In the genomic region with DNA sequence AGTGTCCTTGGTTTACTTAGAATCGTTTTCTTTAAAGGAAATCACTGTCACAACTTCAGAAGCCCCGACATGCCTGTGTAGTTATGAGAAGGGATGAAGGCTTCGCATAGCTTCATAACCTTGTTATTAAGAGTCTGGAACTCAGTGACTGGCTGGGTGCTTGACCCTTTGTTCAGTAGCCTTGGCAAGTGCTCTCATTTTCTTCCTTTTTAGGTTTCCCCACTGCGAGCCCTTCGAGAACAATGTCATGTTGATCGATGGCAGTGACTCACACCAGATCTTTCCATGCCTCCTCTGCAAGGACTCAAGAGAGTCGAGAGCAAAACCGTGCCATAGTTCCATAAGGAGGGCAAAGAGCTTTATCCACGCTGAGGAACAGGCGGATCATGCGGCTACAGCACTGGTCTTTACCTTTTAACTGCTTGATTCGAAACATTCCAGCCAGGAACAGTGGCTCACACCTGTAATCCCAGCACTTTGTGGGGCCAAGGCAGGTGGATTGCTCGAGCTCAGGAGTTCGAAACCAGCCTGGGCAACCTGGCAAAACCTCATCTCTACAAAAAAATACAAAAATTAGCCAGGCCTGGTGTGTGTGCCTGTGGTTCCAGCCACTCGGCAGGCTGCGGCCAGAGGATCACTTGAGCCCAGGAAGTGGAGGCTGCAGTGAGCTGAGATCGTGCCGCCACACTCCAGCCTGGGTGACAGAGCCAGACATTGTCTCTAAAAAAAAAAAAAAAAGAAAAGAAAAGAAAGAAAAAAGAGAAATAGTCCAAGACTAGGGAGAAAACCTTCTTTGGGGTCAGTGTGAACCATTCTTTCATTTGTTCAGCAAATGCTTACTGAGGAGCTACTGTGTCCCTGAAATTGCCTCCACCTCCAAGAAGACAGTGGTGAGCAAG, we compare ENCODE assay signal across 8 cellular contexts.
A peak's percentile ranks its signal among the peaks of the same experiment; 100 is the strongest.
DNase-seq lines count a peak whose midpoint lies in the region; ATAC-seq and TF ChIP-seq lines count a peak whose summit lies in the region.

No MANE protein-coding gene starts in this region.

- H3K27me3 ChIP-seq in mucosa of stomach (ENCODE audit: control insufficient read depth, insufficient read depth, low read length) (no peaks in the 10 kb centered on the region), vagina (no peaks in the 10 kb centered on the region)

- peak overlapping the region; percentile 48 for H3K9ac ChIP-seq in mucosa of stomach (ENCODE audit: low read length)

- no peak for TF ChIP-seq CTCF in epithelial cell of esophagus (IDR thresholded peaks at IDR 0.05; ENCODE audit: insufficient read depth, low read depth, low read length, missing control alignments)
- TF ChIP-seq CTCF in vagina (IDR thresholded peaks at IDR 0.05): no peak

- no peak for DNase-seq in Right ventricle myocardium inferior (ENCODE audit: missing footprints)
- no peak for DNase-seq in cardiac septum (ENCODE audit: low spot score)
- peak; percentile 68 for DNase-seq in epithelial cell of esophagus (ENCODE audit: low read depth)
- peak in 1 of 2 donors; percentile 93 for DNase-seq in vagina (ENCODE audit: extremely low spot score in 2 of 2)
- no peak for DNase-seq in SHP77 treated with DMSO at 0.1 percent for 48 hours (lab: John Stamatoyannopoulos, UW)
- no peak for DNase-seq in OCI-M2 (lab: John Stamatoyannopoulos, UW; ENCODE audit: unreplicated experiment)

- no peaks in the 10 kb centered on the region for H3K36me3 ChIP-seq in mucosa of stomach (ENCODE audit: control insufficient read depth, insufficient read depth, low read length)
- H3K36me3 ChIP-seq in vagina: no peaks in the 10 kb centered on the region

- peak overlapping the region; percentile 84 for H3K27ac ChIP-seq in vagina

- ATAC-seq in Right ventricle myocardium inferior (peak; percentile 14), HG03460 (IDR thresholded peaks at IDR 0.05; ENCODE audit: unreplicated experiment) (no peak)

- H3K9me3 ChIP-seq in mucosa of stomach (ENCODE audit: control insufficient read depth, low read length) (no peaks in the 10 kb centered on the region), vagina (no peaks in the 10 kb centered on the region)

- intact Hi-C loops in Right ventricle myocardium inferior (cut with DNase I): no loop called here
- intact Hi-C loops in cardiac septum (cut with DNase I): no loop called here
- intact Hi-C loops in vagina (cut with DNase I): no loop called here

- TF ChIP-seq POLR2A in vagina (IDR thresholded peaks at IDR 0.05): no peak

- H3K4me3 ChIP-seq in epithelial cell of esophagus (ENCODE audit: low read length) (no peak overlapping the region), mucosa of stomach (ENCODE audit: low read length) (peak overlapping the region; percentile 4), vagina (no peak overlapping the region)

- peaks cover 34% of the 10 kb centered on the region for H3K4me1 ChIP-seq in mucosa of stomach (ENCODE audit: control insufficient read depth, insufficient read depth, low read length)
- H3K4me1 ChIP-seq in vagina: peaks cover 55% of the 10 kb centered on the region
